Comparison of ENCODE assay signal across 7 cellular contexts in genomic region chr9:97983524-97984187, GRCh38. TPM values are rescaled to one million over a fixed set of nuclear protein-coding genes. Genes with fewer than 3 reads are reported as not detected.
DNase-seq lines count a peak whose midpoint lies in the region; ATAC-seq and TF ChIP-seq lines count a peak whose summit lies in the region.

No MANE protein-coding gene starts in this region.

- WGBS in thymus, result under 1% methylated on average over 70 of the region's 70 CpGs

- H3K4me1 ChIP-seq in thymus (ENCODE audit: control insufficient read depth, insufficient read depth, low read length), result peaks cover 51% of the 10 kb centered on the region

- CTCF ChIA-PET in activated naive CD4-positive, alpha-beta T cell treated with anti-CD3 and anti-CD28 coated beads, Interleukin-2, amount 10 ng/mL, durations not matched to agents 7 days and 5 days (lab: Charles Lee), result interaction anchor here (1.0 to 6.4 kb wide), 3 partner anchors 22 to 61 kb away, joined by 3 to 46 read pairs (median 4); partner anchors contain the start of gene TRMO

- H3K36me3 Mint-ChIP-seq in activated naive CD4-positive, alpha-beta T cell treated with anti-CD3 and anti-CD28 coated beads, Interleukin-2, amount 10 ng/mL, durations not matched to agents 7 days and 5 days, result peaks cover 13% of the 10 kb centered on the region
- no peaks in the 10 kb centered on the region for H3K36me3 Mint-ChIP-seq in osteocyte (ENCODE audit: unreplicated experiment)

- peaks cover 61% of the 10 kb centered on the region for H3K4me1 Mint-ChIP-seq in activated naive CD4-positive, alpha-beta T cell treated with anti-CD3 and anti-CD28 coated beads, Interleukin-2, amount 10 ng/mL, durations not matched to agents 7 days and 5 days
- H3K4me1 Mint-ChIP-seq in osteocyte (ENCODE audit: unreplicated experiment), result peaks cover 41% of the 10 kb centered on the region

- DNase-seq in OCI-M1 (lab: John Stamatoyannopoulos, UW), result peak; percentile 67
- peak; percentile 65 for DNase-seq in activated naive CD4-positive, alpha-beta T cell treated with anti-CD3 and anti-CD28 coated beads, Interleukin-2, amount 10 ng/mL, durations not matched to agents 7 days and 5 days
- peak; percentile 50 for DNase-seq in glomerular visceral epithelial cell (ENCODE audit: extremely low spot score)
- DNase-seq in osteocyte (ENCODE audit: extremely low spot score, unreplicated experiment), result peak; percentile 84

- H3K9me3 Mint-ChIP-seq in activated naive CD4-positive, alpha-beta T cell treated with anti-CD3 and anti-CD28 coated beads, Interleukin-2, amount 10 ng/mL, durations not matched to agents 7 days and 5 days, result no peaks in the 10 kb centered on the region
- no peaks in the 10 kb centered on the region for H3K9me3 Mint-ChIP-seq in osteocyte (ENCODE audit: unreplicated experiment)

- no peak for TF ChIP-seq CTCF in osteocyte (IDR thresholded peaks at IDR 0.05)

- ATAC-seq in GM18498 (IDR thresholded peaks at IDR 0.05; ENCODE audit: unreplicated experiment) (peak; percentile 20), HG02840 (IDR thresholded peaks at IDR 0.05; ENCODE audit: low FRiP score, unreplicated experiment) (peak; percentile 11)

- no peaks in the 10 kb centered on the region for H3K27me3 ChIP-seq in thymus (ENCODE audit: control insufficient read depth, insufficient read depth)

- H3K4me3 Mint-ChIP-seq in activated naive CD4-positive, alpha-beta T cell treated with anti-CD3 and anti-CD28 coated beads, Interleukin-2, amount 10 ng/mL, durations not matched to agents 7 days and 5 days, result peak overlapping the region; percentile 85
- H3K4me3 Mint-ChIP-seq in osteocyte (ENCODE audit: unreplicated experiment), result peak overlapping the region; percentile 78

- peak overlapping the region; percentile 98 for H3K27ac ChIP-seq in thymus (ENCODE audit: low read depth)

- peaks cover 5% of the 10 kb centered on the region for H3K36me3 ChIP-seq in thymus (ENCODE audit: control insufficient read depth, insufficient read depth)

- H3K27me3 Mint-ChIP-seq in activated naive CD4-positive, alpha-beta T cell treated with anti-CD3 and anti-CD28 coated beads, Interleukin-2, amount 10 ng/mL, durations not matched to agents 7 days and 5 days, result no peaks in the 10 kb centered on the region
- H3K27me3 Mint-ChIP-seq in osteocyte (ENCODE audit: unreplicated experiment), result peaks cover 6% of the 10 kb centered on the region

- peak overlapping the region; percentile 99 for H3K4me3 ChIP-seq in thymus (ENCODE audit: low read length)

- peak overlapping the region; percentile 95 for H3K27ac Mint-ChIP-seq in activated naive CD4-positive, alpha-beta T cell treated with anti-CD3 and anti-CD28 coated beads, Interleukin-2, amount 10 ng/mL, durations not matched to agents 7 days and 5 days
- peak overlapping the region; percentile 78 for H3K27ac Mint-ChIP-seq in osteocyte (ENCODE audit: unreplicated experiment)

- no peaks in the 10 kb centered on the region for H3K9me3 ChIP-seq in thymus (ENCODE audit: control insufficient read depth)

RNA-seq across cellular contexts. Expression of gene ANP32B, which starts 0.5 kb away (rescaled TPM):
- total RNA-seq in osteocyte, result 114 and 117 TPM in 2 replicates
- 191 TPM for polyA plus RNA-seq in thymus

RNA-seq across cellular contexts. Expression of gene HEMGN, which starts 45.7 kb away (rescaled TPM):
- not detected in 2 replicates for total RNA-seq in osteocyte
- 4.1 TPM for polyA plus RNA-seq in thymus

Comparison
In these comparisons a context has a peak if more than half of its experiments do, and no peak if none do; other contexts are left out.
1. Peak in every context shown above with its lines: DNase-seq, ATAC-seq, H3K4me3 ChIP-seq and H3K27ac ChIP-seq.